ENCODE assay signal across 19 cellular contexts in genomic region chr10:126895214-126895781, GRCh38.
"Had no signal": no experiment of that assay in that cellular context is flagged by ENCODE, and none has a peak within 500 bp of the region (broad histone marks: within the 10 kb centered on the region; RNA-seq: fewer than 3 reads in every experiment).

No MANE protein-coding gene starts in this region.

- DNase-seq: activated CD4-positive, alpha-beta memory T cell treated with anti-CD3 and anti-CD28 coated beads, Interleukin-2, amount 10 ng/mL, durations not matched to agents 7 days and 5 days; activated CD4-positive, alpha-beta T cell treated with anti-CD3 and anti-CD28 coated beads for 36 hours; activated effector memory CD4-positive, alpha-beta T cell treated with Interleukin-2 at 50 U/mL for 16 hours; activated T-cell treated with anti-CD3 and anti-CD28 coated beads, Interleukin-2, amount 50 U/mL, for 4 hours; adrenal gland; endodermal cell; immature natural killer cell; left cardiac atrium; midbrain; posterior cingulate gyrus; retina; stimulated activated CD4-positive, alpha-beta T cell treated with anti-CD3 and anti-CD28 coated beads, Interleukin-15, amount 100 ng/mL, for 24 hours; stimulated activated CD4-positive, alpha-beta T cell treated with anti-CD3 and anti-CD28 coated beads, Interleukin-4, amount 100 ng/mL, for 1 hour; stimulated activated naive CD4-positive, alpha-beta T cell; trophoblast cell; WERI-Rb-1 had no signal

- H3K27ac ChIP-seq: adrenal gland, cardiac muscle cell, dorsolateral prefrontal cortex, WERI-Rb-1 had no signal

- H3K9me3 ChIP-seq: adrenal gland had no signal

- H3K4me3 ChIP-seq: adrenal gland, cardiac muscle cell, dorsolateral prefrontal cortex, lung had no signal

- H3K4me1 ChIP-seq: adrenal gland had no signal

- H3K36me3 ChIP-seq: adrenal gland, cardiac muscle cell, WERI-Rb-1 had no signal

- ATAC-seq: activated CD4-positive, alpha-beta T cell treated with anti-CD3 and anti-CD28 coated beads for 36 hours; activated T-cell treated with anti-CD3 and anti-CD28 coated beads, Interleukin-2, amount 50 U/mL, for 4 hours; left cardiac atrium had no signal

- H3K27me3 ChIP-seq: adrenal gland, cardiac muscle cell had no signal
